Comparison of ENCODE assay signal across 14 cellular contexts in the genomic region with DNA sequence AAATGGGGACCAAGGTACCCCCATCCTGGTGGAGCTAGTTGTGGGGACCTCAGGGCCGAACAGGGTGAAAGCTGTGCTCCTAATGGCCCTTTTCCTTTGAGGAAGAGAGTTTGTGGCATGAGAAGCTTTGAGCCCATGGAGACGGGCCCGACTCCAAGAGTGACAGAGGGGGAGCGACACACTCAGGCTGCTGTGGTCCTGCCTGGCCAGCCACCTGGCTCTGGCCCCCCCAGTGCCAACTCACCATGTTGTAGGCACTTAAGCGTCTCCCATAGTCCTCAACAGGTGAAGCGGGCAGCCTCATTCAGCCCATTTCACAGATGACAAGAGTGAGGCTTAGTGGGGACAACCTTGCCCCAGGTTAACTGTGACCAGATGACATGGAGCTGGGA. TPM values are rescaled to one million over a fixed set of nuclear protein-coding genes. Genes with fewer than 3 reads are reported as not detected.
DNase-seq lines count a peak whose midpoint lies in the region; ATAC-seq and TF ChIP-seq lines count a peak whose summit lies in the region.
"Had no signal": no experiment of that assay in that cellular context is flagged by ENCODE, and none has a peak within 500 bp of the region (broad histone marks: within the 10 kb centered on the region; RNA-seq: fewer than 3 reads in every experiment).

No MANE protein-coding gene starts in this region.

- no peaks in the 10 kb centered on the region for H3K27me3 Mint-ChIP-seq in activated B cell treated with CpG ODN at 0.5 μM for 24 hours
- H3K27me3 Mint-ChIP-seq in stimulated activated naive B cell treated with anti-CD40 and anti-IgM and Interleukin-4, amounts not matched to agents 10 μg/mL and 1 μg/mL and 100 μg/mL, for 72 hours = no peaks in the 10 kb centered on the region
- H3K27me3 Mint-ChIP-seq in endodermal cell (ENCODE audit: insufficient read depth) = no peaks in the 10 kb centered on the region

- ATAC-seq in activated B cell treated with CpG ODN at 0.5 μM for 24 hours (ENCODE audit: low read depth) (no peak), GM18858 (IDR thresholded peaks at IDR 0.05; ENCODE audit: unreplicated experiment) (no peak)
- no peak for ATAC-seq in stimulated activated naive B cell treated with anti-CD40 and anti-IgM and Interleukin-4, amounts not matched to agents 10 μg/mL and 1 μg/mL and 100 μg/mL, for 72 hours (replicated peaks)
- ATAC-seq: left ventricle myocardium superior, WTC11 had no signal

- H3K27me3 ChIP-seq in endodermal cell (ENCODE audit: control insufficient read depth, insufficient read depth, low read length, poor library complexity, severe bottlenecking) = no peaks in the 10 kb centered on the region
- H3K27me3 ChIP-seq: uterus had no signal

- H3K27ac ChIP-seq in coronary artery (no peak overlapping the region), endodermal cell (ENCODE audit: low read depth, low read length) (no peak overlapping the region)
- H3K27ac ChIP-seq: uterus had no signal

- intact Hi-C loops in activated B cell treated with CpG ODN at 0.5 μM for 24 hours (cut with micrococcal nuclease) = loop anchor here (1.0 to 2.0 kb wide), 3 partner anchors 23 to 85 kb away; no protein-coding TSS in a partner anchor

- WGBS in endodermal cell (ENCODE audit: insufficient coverage in 1 of 2, insufficient read length in 1 of 2), 2 experiments = 50 to 78% methylated on average over 2 to 6 of the region's 6 CpGs

- H3K9me3 ChIP-seq in endodermal cell (ENCODE audit: control insufficient read depth, low read length) = no peaks in the 10 kb centered on the region
- H3K9me3 ChIP-seq: uterus had no signal

- H3K4me1 Mint-ChIP-seq in activated B cell treated with CpG ODN at 0.5 μM for 24 hours (peaks cover 93% of the 10 kb centered on the region), endodermal cell (no peaks in the 10 kb centered on the region)
- H3K4me1 Mint-ChIP-seq in stimulated activated naive B cell treated with anti-CD40 and anti-IgM and Interleukin-4, amounts not matched to agents 10 μg/mL and 1 μg/mL and 100 μg/mL, for 72 hours = peaks cover 61 to 94% of the 10 kb centered on the region in 2 donors

- no peak overlapping the region for H3K9ac ChIP-seq in endodermal cell (ENCODE audit: extremely low read depth, low read length, poor library complexity, severe bottlenecking)

- DNase-seq in activated naive CD4-positive, alpha-beta T cell treated with Interleukin-2 at 50 U/mL for 16 hours = peak; percentile 15
- DNase-seq in activated naive CD4-positive, alpha-beta T cell (lab: John Stamatoyannopoulos, UW) = no peak
- DNase-seq in activated B cell treated with CpG ODN at 0.5 μM for 24 hours (no peak), coronary artery (ENCODE audit: low spot score) (peak; percentile 45), endodermal cell (no peak), NCI-H226 (no peak)
- no peak for DNase-seq in stimulated activated naive B cell treated with anti-CD40 and anti-IgM and Interleukin-4, amounts not matched to agents 10 μg/mL and 1 μg/mL and 100 μg/mL, for 72 hours
- DNase-seq: DMS 273 treated with DMSO at 0.1 percent for 48 hours, GOT3, left ventricle myocardium superior, NCI-H2171 treated with DMSO at 0.1 percent for 48 hours, uterus had no signal

- H3K36me3 Mint-ChIP-seq in activated B cell treated with CpG ODN at 0.5 μM for 24 hours (ENCODE audit: low read depth) (peaks cover 57% of the 10 kb centered on the region), endodermal cell (ENCODE audit: low read depth) (no peaks in the 10 kb centered on the region)
- peaks cover 52 to 69% of the 10 kb centered on the region in 2 donors for H3K36me3 Mint-ChIP-seq in stimulated activated naive B cell treated with anti-CD40 and anti-IgM and Interleukin-4, amounts not matched to agents 10 μg/mL and 1 μg/mL and 100 μg/mL, for 72 hours
- H3K36me3 Mint-ChIP-seq: WTC11 had no signal

- H3K27ac Mint-ChIP-seq in activated B cell treated with CpG ODN at 0.5 μM for 24 hours (peak overlapping the region; percentile 96), endodermal cell (no peak overlapping the region)
- peak overlapping the region; percentile 100 for H3K27ac Mint-ChIP-seq in stimulated activated naive B cell treated with anti-CD40 and anti-IgM and Interleukin-4, amounts not matched to agents 10 μg/mL and 1 μg/mL and 100 μg/mL, for 72 hours
- H3K27ac Mint-ChIP-seq: WTC11 had no signal

- H3K9me3 Mint-ChIP-seq in activated B cell treated with CpG ODN at 0.5 μM for 24 hours = no peaks in the 10 kb centered on the region
- H3K9me3 Mint-ChIP-seq in stimulated activated naive B cell treated with anti-CD40 and anti-IgM and Interleukin-4, amounts not matched to agents 10 μg/mL and 1 μg/mL and 100 μg/mL, for 72 hours = peaks cover 2 to 4% of the 10 kb centered on the region in 2 donors
- H3K9me3 Mint-ChIP-seq in endodermal cell = no peaks in the 10 kb centered on the region

- TF ChIP-seq CTCF in activated B cell treated with CpG ODN at 0.5 μM for 24 hours (IDR thresholded peaks at IDR 0.05) = no peak
- TF ChIP-seq CTCF in coronary artery (IDR thresholded peaks at IDR 0.05) = no peak
- no peak for TF ChIP-seq CTCF in endodermal cell (conservative IDR thresholded peaks at IDR 0.05)

- POLR2A ChIA-PET in activated B cell treated with CpG ODN at 0.5 μM for 24 hours (lab: Charles Lee) = interaction anchor here (0.9 to 13.6 kb wide), 12 partner anchors 15 to 172 kb away, joined by 3 to 1103 read pairs (median 7); no protein-coding TSS in a partner anchor

- no peaks in the 10 kb centered on the region for H3K4me1 ChIP-seq in endodermal cell (ENCODE audit: control insufficient read depth, insufficient read depth, low read length)
- H3K4me1 ChIP-seq: uterus had no signal

- CTCF ChIA-PET in activated B cell treated with CpG ODN at 0.5 μM for 24 hours (lab: Charles Lee) = interaction anchor here (0.8 to 8.8 kb wide), 4 partner anchors 24 to 224 kb away, joined by 3 to 53 read pairs (median 8); no protein-coding TSS in a partner anchor

- H3K4me3 Mint-ChIP-seq in activated B cell treated with CpG ODN at 0.5 μM for 24 hours = peak overlapping the region; percentile 99
- H3K4me3 Mint-ChIP-seq in stimulated activated naive B cell treated with anti-CD40 and anti-IgM and Interleukin-4, amounts not matched to agents 10 μg/mL and 1 μg/mL and 100 μg/mL, for 72 hours = peak overlapping the region; percentile 97 to 99
- H3K4me3 Mint-ChIP-seq in endodermal cell = no peak overlapping the region
- H3K4me3 Mint-ChIP-seq: WTC11 had no signal

- H3K36me3 ChIP-seq in endodermal cell (ENCODE audit: control insufficient read depth, insufficient read depth, low read length) = no peaks in the 10 kb centered on the region
- H3K36me3 ChIP-seq: uterus had no signal

- H3K4me3 ChIP-seq in coronary artery = no peak overlapping the region
- no peak overlapping the region for H3K4me3 ChIP-seq in endodermal cell (ENCODE audit: low read length)
- H3K4me3 ChIP-seq: uterus had no signal

RNA-seq across cellular contexts. Expression of a gene that starts 1.6 kb away (rescaled TPM):
- total RNA-seq in activated B cell treated with CpG ODN at 0.5 μM for 24 hours = 144 and 167 TPM in 2 replicates
- under 1 TPM in 1 of 2 donors, not detected in 1; 0.18 TPM for total RNA-seq in endodermal cell
- 0.57 TPM for polyA plus RNA-seq in endodermal cell (2013, experiment 1 of 2)
- 0.17 TPM for polyA plus RNA-seq in endodermal cell (2013, experiment 2 of 2)

Comparison
In these comparisons a context has a peak if more than half of its experiments do, and no peak if none do; other contexts are left out.
1. DNase-seq: peak in activated naive CD4-positive, alpha-beta T cell treated with Interleukin-2 at 50 U/mL for 16 hours (single experiment) and coronary artery (single experiment); none in activated naive CD4-positive, alpha-beta T cell (0 of 4), activated B cell treated with CpG ODN at 0.5 μM for 24 hours (single experiment), stimulated activated naive B cell treated with anti-CD40 and anti-IgM and Interleukin-4, amounts not matched to agents 10 μg/mL and 1 μg/mL and 100 μg/mL, for 72 hours (single experiment), endodermal cell (single experiment) and NCI-H226 (single experiment).
2. RNA of a gene that starts 1.6 kb away (total RNA-seq): 144 to 167 TPM in activated B cell treated with CpG ODN at 0.5 μM for 24 hours; 0.18 TPM in endodermal cell; every median in the first group is over 100 times any median in the second.